In genomic region chr3:187725653-187726370, GRCh38 we compare ENCODE assay signal across 17 cellular contexts. TPM values are rescaled to one million over a fixed set of nuclear protein-coding genes. Genes with fewer than 3 reads are reported as not detected.
"Had no signal": no experiment of that assay in that cellular context is flagged by ENCODE, and none has a peak within 500 bp of the region (broad histone marks: within the 10 kb centered on the region; RNA-seq: fewer than 3 reads in every experiment).

No MANE protein-coding gene starts in this region.

- H3K4me3 ChIP-seq: hepatocyte, stomach, tibial artery, vagina had no signal

- H3K27ac ChIP-seq: brain microvascular endothelial cell, hepatocyte, stomach, tibial artery, vagina had no signal

- DNase-seq: activated CD4-positive, alpha-beta T cell treated with anti-CD3 and anti-CD28 coated beads, Interleukin-2, amount 10 ng/mL, durations not matched to agents 7 days and 5 days; activated CD4-positive, CD25-positive, alpha-beta regulatory T cell; activated CD8-positive, alpha-beta memory T cell treated with anti-CD3 and anti-CD28 coated beads for 24 hours; brain microvascular endothelial cell; nephron progenitor cell; retina; small intestine; stomach; T-helper 2 cell; tibial artery had no signal

- H3K9me3 ChIP-seq: stomach, tibial artery, vagina had no signal

- H3K27me3 ChIP-seq: brain microvascular endothelial cell, hepatocyte, stomach, tibial artery, vagina had no signal

- H3K4me1 ChIP-seq: tibial artery, vagina had no signal

RNA-seq across cellular contexts. Expression of gene RTP2, which starts 23.5 kb away (rescaled TPM):
- total RNA-seq: activated CD4-positive, alpha-beta T cell treated with anti-CD3 and anti-CD28 coated beads, Interleukin-2, amount 10 ng/mL, durations not matched to agents 7 days and 5 days; activated T-helper 2 cell treated with anti-CD3 and anti-CD28 coated beads, Interferon-gamma antibody, Interleukin-2, Interleukin-4, amounts not matched to agents 10 μg/mL and 5 μg/mL and 100 μg/mL, durations not matched to agents 14 hours and 24 hours and 36 hours; hepatocyte; kidney epithelial cell; liver; mesenteric fat pad; osteocyte; stomach; vagina had no signal

RNA-seq across cellular contexts. Expression of gene SST, which starts 55.6 kb away (rescaled TPM):
- total RNA-seq: activated CD4-positive, alpha-beta T cell treated with anti-CD3 and anti-CD28 coated beads, Interleukin-2, amount 10 ng/mL, durations not matched to agents 7 days and 5 days; activated T-helper 2 cell treated with anti-CD3 and anti-CD28 coated beads, Interferon-gamma antibody, Interleukin-2, Interleukin-4, amounts not matched to agents 10 μg/mL and 5 μg/mL and 100 μg/mL, durations not matched to agents 14 hours and 24 hours and 36 hours; kidney epithelial cell; liver; mesenteric fat pad; osteocyte had no signal
